ENCODE assay signal across 9 cellular contexts in the genomic region with DNA sequence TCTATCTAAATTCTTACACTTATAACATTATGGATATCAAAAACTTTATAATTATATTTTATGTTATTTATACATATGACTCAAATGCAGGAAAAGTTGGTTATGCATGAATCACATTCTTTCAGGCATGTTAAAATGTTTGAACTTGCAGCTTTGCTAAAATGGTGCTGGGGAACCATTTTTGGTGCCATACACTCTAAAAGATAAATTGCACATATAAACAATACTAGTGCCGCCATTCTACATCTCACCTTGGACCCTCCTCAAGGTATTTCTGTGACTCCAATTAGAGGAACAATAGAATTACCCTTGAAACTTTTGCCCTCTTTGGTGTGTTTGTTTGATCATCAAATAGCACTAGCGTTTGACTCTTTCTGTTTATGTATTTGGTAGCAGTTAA. TPM values are rescaled to one million over a fixed set of nuclear protein-coding genes. Genes with fewer than 3 reads are reported as not detected.
DNase-seq lines count a peak whose midpoint lies in the region; ATAC-seq and TF ChIP-seq lines count a peak whose summit lies in the region.
"Had no signal": no experiment of that assay in that cellular context is flagged by ENCODE, and none has a peak within 500 bp of the region (broad histone marks: within the 10 kb centered on the region; RNA-seq: fewer than 3 reads in every experiment).

No MANE protein-coding gene starts in this region.

- H3K36me3 ChIP-seq in esophagus muscularis mucosa (no peaks in the 10 kb centered on the region), suprapubic skin (no peaks in the 10 kb centered on the region)

- H3K27me3 ChIP-seq in esophagus muscularis mucosa (no peaks in the 10 kb centered on the region), suprapubic skin (no peaks in the 10 kb centered on the region)

- DNase-seq in activated T-cell treated with anti-CD3 and anti-CD28 coated beads, Interleukin-2, amount 50 U/mL, for 4 hours = no peak
- DNase-seq in activated T-cell treated with anti-CD3 and anti-CD28 coated beads, Interleukin-2, amount 50 U/mL, for 48 hours = no peak
- no peak for DNase-seq in T-helper 17 cell
- DNase-seq in esophagus muscularis mucosa (ENCODE audit: extremely low spot score) = no peak
- DNase-seq in suprapubic skin (ENCODE audit: low spot score in 2 of 2) = no peak
- DNase-seq in GM03348 (ENCODE audit: low spot score) = no peak
- DNase-seq: activated gamma-delta T cell had no signal

- intact Hi-C loops in esophagus muscularis mucosa (cut with DNase I) = loop anchor here (5.0 to 10.0 kb wide), 2 partner anchors 292 to 620 kb away; no protein-coding TSS in a partner anchor

- TF ChIP-seq EP300 in esophagus muscularis mucosa (IDR thresholded peaks at IDR 0.05) = no peak
- no peak for TF ChIP-seq EP300 in suprapubic skin (IDR thresholded peaks at IDR 0.05)

- peaks cover 65% of the 10 kb centered on the region for H3K4me1 Mint-ChIP-seq in activated T-cell treated with anti-CD3 and anti-CD28 coated beads, Interleukin-2, amount 50 U/mL, for 4 hours (ENCODE audit: low read depth)
- H3K4me1 Mint-ChIP-seq in T-helper 17 cell = peaks cover 19% of the 10 kb centered on the region

- H3K36me3 Mint-ChIP-seq in activated T-cell treated with anti-CD3 and anti-CD28 coated beads, Interleukin-2, amount 50 U/mL, for 4 hours (ENCODE audit: insufficient read depth) = no peaks in the 10 kb centered on the region
- no peaks in the 10 kb centered on the region for H3K36me3 Mint-ChIP-seq in T-helper 17 cell (ENCODE audit: low read depth)

- no peaks in the 10 kb centered on the region for H3K9me3 Mint-ChIP-seq in activated T-cell treated with anti-CD3 and anti-CD28 coated beads, Interleukin-2, amount 50 U/mL, for 4 hours

- no peaks in the 10 kb centered on the region for H3K27me3 Mint-ChIP-seq in activated T-cell treated with anti-CD3 and anti-CD28 coated beads, Interleukin-2, amount 50 U/mL, for 4 hours (ENCODE audit: low read depth)
- H3K27me3 Mint-ChIP-seq in T-helper 17 cell = no peaks in the 10 kb centered on the region

- TF ChIP-seq CTCF in esophagus muscularis mucosa (IDR thresholded peaks at IDR 0.05) (no peak), suprapubic skin (IDR thresholded peaks at IDR 0.05) (no peak)

- H3K27ac ChIP-seq in esophagus muscularis mucosa (replicated peaks in 1 of 4) (no peak overlapping the region), suprapubic skin (no peak overlapping the region)

- H3K4me3 ChIP-seq in esophagus muscularis mucosa (peak overlapping the region in 3 of 4 donors; percentile 1 to 21 (median 4)), suprapubic skin (peak overlapping the region; percentile 25)

- peak overlapping the region; percentile 97 for H3K27ac Mint-ChIP-seq in T-helper 17 cell

- TF ChIP-seq POLR2A in esophagus muscularis mucosa (IDR thresholded peaks at IDR 0.05; ENCODE audit: low read depth) (no peak), suprapubic skin (IDR thresholded peaks at IDR 0.05) (no peak)

- H3K4me1 ChIP-seq in esophagus muscularis mucosa (no peaks in the 10 kb centered on the region), suprapubic skin (peaks cover 6% of the 10 kb centered on the region)

- WGBS in esophagus muscularis mucosa = 61% methylated on average over 2 of the region's 2 CpGs
- WGBS in suprapubic skin = 87% methylated on average over 2 of the region's 2 CpGs

- no peak for ATAC-seq in activated T-cell treated with anti-CD3 and anti-CD28 coated beads, Interleukin-2, amount 50 U/mL, for 4 hours
- ATAC-seq in T-helper 17 cell = peak; percentile 46
- no peak for ATAC-seq in GM19397 (IDR thresholded peaks at IDR 0.05; ENCODE audit: unreplicated experiment)
- no peak for ATAC-seq in GM21825 (IDR thresholded peaks at IDR 0.05; ENCODE audit: unreplicated experiment)

- H3K4me3 Mint-ChIP-seq in activated T-cell treated with anti-CD3 and anti-CD28 coated beads, Interleukin-2, amount 50 U/mL, for 4 hours = peak overlapping the region; percentile 87
- peak overlapping the region; percentile 93 for H3K4me3 Mint-ChIP-seq in T-helper 17 cell

- no peaks in the 10 kb centered on the region for H3K9me3 ChIP-seq in T-helper 17 cell (ENCODE audit: control insufficient read depth, low read length, poor library complexity, severe bottlenecking)
- H3K9me3 ChIP-seq in esophagus muscularis mucosa = no peaks in the 10 kb centered on the region
- no peaks in the 10 kb centered on the region for H3K9me3 ChIP-seq in suprapubic skin

RNA-seq across cellular contexts. Expression of gene PRKACB, which starts 1.0 kb away (rescaled TPM):
- total RNA-seq in activated T-cell treated with anti-CD3 and anti-CD28 coated beads, Interleukin-2, amount 50 U/mL, for 4 hours = 10 to 100 TPM; 14.6 to 17.4 (median 15.0) TPM
- total RNA-seq in T-helper 17 cell (10 to 100 TPM; 72.8 to 77.6 TPM), esophagus muscularis mucosa (10 to 100 TPM; 44.4 to 59.4 (median 52.3) TPM), suprapubic skin (10 to 100 TPM in 2 of 4 donors, 1 to 10 TPM in 2; 6.6 to 12.2 (median 9.1) TPM)
